ENCODE assay signal across 8 cellular contexts in the genomic region with DNA sequence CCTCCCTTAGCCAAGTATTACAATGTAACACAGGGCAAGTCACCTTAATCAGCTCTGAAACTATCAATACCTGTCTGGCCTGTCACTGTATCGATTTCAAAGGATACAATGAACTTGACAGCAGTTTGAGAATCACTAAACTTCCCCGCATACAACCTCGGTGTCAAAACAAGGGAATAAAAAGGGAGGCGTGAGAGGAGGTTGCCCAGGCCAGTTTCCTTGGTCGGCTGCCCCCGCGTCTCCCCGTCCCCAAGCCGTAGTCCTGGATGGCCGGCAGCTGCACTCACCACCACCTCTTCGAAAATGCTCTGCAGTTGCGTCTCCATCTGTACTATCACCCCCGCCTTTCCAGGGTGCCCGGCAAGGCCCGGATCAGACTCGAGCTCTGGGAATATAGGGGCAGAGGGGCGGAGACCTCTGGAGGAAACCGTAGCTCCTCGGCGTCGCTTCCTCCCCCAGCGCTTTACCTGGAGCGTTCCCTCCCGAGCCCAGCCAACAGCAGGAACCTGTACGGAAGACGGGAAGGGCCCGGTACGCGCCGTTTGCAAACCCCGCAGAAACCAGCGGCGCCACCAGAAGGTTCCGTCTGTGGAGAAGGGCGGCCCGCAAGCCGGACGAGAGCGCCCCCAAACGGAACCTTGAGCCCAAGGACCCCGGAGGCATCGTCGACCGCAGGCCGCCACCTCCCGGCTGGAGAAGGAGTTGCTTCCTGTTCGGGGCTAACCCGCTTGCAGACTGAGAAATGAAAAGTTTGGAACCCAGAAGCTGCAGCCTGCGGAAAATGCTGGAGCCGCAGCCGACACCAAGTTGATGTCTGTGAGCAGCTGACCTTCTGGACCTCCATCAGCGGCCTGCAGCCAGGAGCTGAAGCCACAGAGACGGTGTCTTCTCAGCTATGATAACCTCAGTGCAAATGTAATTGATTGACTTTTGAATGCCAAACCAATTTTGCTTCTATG. TPM values are rescaled to one million over a fixed set of nuclear protein-coding genes. Genes with fewer than 3 reads are reported as not detected.
DNase-seq lines count a peak whose midpoint lies in the region; ATAC-seq, FAIRE-seq and TF ChIP-seq lines count a peak whose summit lies in the region.

A gene with protein sequence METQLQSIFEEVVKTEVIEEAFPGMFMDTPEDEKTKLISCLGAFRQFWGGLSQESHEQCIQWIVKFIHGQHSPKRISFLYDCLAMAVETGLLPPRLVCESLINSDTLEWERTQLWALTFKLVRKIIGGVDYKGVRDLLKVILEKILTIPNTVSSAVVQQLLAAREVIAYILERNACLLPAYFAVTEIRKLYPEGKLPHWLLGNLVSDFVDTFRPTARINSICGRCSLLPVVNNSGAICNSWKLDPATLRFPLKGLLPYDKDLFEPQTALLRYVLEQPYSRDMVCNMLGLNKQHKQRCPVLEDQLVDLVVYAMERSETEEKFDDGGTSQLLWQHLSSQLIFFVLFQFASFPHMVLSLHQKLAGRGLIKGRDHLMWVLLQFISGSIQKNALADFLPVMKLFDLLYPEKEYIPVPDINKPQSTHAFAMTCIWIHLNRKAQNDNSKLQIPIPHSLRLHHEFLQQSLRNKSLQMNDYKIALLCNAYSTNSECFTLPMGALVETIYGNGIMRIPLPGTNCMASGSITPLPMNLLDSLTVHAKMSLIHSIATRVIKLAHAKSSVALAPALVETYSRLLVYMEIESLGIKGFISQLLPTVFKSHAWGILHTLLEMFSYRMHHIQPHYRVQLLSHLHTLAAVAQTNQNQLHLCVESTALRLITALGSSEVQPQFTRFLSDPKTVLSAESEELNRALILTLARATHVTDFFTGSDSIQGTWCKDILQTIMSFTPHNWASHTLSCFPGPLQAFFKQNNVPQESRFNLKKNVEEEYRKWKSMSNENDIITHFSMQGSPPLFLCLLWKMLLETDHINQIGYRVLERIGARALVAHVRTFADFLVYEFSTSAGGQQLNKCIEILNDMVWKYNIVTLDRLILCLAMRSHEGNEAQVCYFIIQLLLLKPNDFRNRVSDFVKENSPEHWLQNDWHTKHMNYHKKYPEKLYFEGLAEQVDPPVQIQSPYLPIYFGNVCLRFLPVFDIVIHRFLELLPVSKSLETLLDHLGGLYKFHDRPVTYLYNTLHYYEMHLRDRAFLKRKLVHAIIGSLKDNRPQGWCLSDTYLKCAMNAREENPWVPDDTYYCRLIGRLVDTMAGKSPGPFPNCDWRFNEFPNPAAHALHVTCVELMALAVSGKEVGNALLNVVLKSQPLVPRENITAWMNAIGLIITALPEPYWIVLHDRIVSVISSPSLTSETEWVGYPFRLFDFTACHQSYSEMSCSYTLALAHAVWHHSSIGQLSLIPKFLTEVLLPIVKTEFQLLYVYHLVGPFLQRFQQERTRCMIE (N-terminal part only) (minus strand): TSS at position 519 of the 959 bp plus-strand sequence. CDS start 193 bp downstream, at position 326.

- H3K9me3 Mint-ChIP-seq in CD4-positive, CD25-positive, alpha-beta regulatory T cell = peaks cover 0 to 2% (median 0%) of the 10 kb centered on the region in 7 donors

- H2AFZ ChIP-seq in HepG2 (ENCODE audit: low read length) = peak within 1 kb of the TSS; percentile 57

- in situ Hi-C loops in HepG2 (cut with HindIII; ENCODE audit: extremely low pct_ligation_motif_present, low pct_unique_long_range_greater_than_20kb) = no loop called here

- H3K27ac Mint-ChIP-seq in CD4-positive, CD25-positive, alpha-beta regulatory T cell = peak within 1 kb of the TSS; percentile 93 to 96 (median 95)

- H4K20me1 ChIP-seq in HepG2 (ENCODE audit: insufficient read depth, low read length) = no peaks in the 10 kb centered on the region

- H3K27ac ChIP-seq in CD4-positive, CD25-positive, alpha-beta regulatory T cell (ENCODE audit: insufficient read depth, low read length, poor library complexity, severe bottlenecking) = peak within 1 kb of the TSS; percentile 69
- peak within 1 kb of the TSS; percentile 82 for H3K27ac ChIP-seq in HepG2 (ENCODE audit: extremely low read length, insufficient read depth, low read length)

- peak in 1 of 2 experiments; percentile 87; a peak in 2 of 4 replicates for TF ChIP-seq EP300 in HepG2 (IDR thresholded peaks at IDR 0.05; ENCODE audit: low read depth in 2 of 2, low read length in 2 of 2)
- peak; percentile 66; the same call in 1 of the 2 replicates for TF ChIP-seq EP300 in HepG2 (CRISPR knock-in tag; IDR thresholded peaks at IDR 0.05; ENCODE audit: borderline replicate concordance)

- BruUV-seq in HepG2 (replicated peaks; lab: Mats Ljungman, UMichigan) = TSS peak; percentile 60

- peaks cover 15% of the 10 kb centered on the region for H3K36me3 Mint-ChIP-seq in CD4-positive, CD25-positive, alpha-beta regulatory T cell

- H3K9me3 ChIP-seq in CD4-positive, CD25-positive, alpha-beta regulatory T cell (ENCODE audit: control insufficient read depth in 2 of 2, low read length in 2 of 2) = no peaks in the 10 kb centered on the region
- no peaks in the 10 kb centered on the region for H3K9me3 ChIP-seq in HepG2 (ENCODE audit: low read length)

- CTCF ChIA-PET in HepG2 (lab: Yijun Ruan, JAX; ENCODE audit: low intra/inter-chr PET ratio, low total read pairs) = interaction anchor here (0.7 to 2.3 kb wide), 3 partner anchors 9 to 108 kb away, joined by 3 to 17 read pairs (median 6); a partner anchor contains a TSS

- POLR2A ChIA-PET in HepG2 (lab: Yijun Ruan, JAX) = interaction anchor here (0.5 to 3.1 kb wide), 18 partner anchors 9 to 1186 kb away, joined by 3 to 44 read pairs (median 4); a partner anchor contains a TSS

- WGBS in HepG2 (ENCODE audit: low lambda C conversion rate) = 2% methylated on average over 36 of the region's 53 CpGs

- peak; percentile 100 for TF ChIP-seq CTCF in HepG2 (CRISPR knock-in tag; IDR thresholded peaks at IDR 0.05)

- ATAC-seq in CD4-positive, CD25-positive, alpha-beta regulatory T cell (ENCODE audit: low read depth in 2 of 2) = peak; percentile 95 to 97
- peak; percentile 98 for ATAC-seq in GM19395 (IDR thresholded peaks at IDR 0.05; ENCODE audit: unreplicated experiment)
- ATAC-seq in HG03565 (IDR thresholded peaks at IDR 0.05; ENCODE audit: unreplicated experiment) = peak; percentile 93
- peak; percentile 98 for ATAC-seq in HepG2

- peaks cover 18 to 46% (median 31%) of the 10 kb centered on the region in 4 donors for H3K4me1 Mint-ChIP-seq in CD4-positive, CD25-positive, alpha-beta regulatory T cell

- H3K27me3 ChIP-seq in CD4-positive, CD25-positive, alpha-beta regulatory T cell (ENCODE audit: control insufficient read depth, insufficient read depth, low read length) = no peaks in the 10 kb centered on the region
- no peaks in the 10 kb centered on the region; a peak in 1 of 5 replicates for H3K27me3 ChIP-seq in HepG2 (ENCODE audit: control insufficient read depth in 1 of 2, insufficient read depth in 2 of 2, low read length in 2 of 2)

- peaks cover 6% of the 10 kb centered on the region for H3K27me3 Mint-ChIP-seq in CD4-positive, CD25-positive, alpha-beta regulatory T cell

- peaks cover 3% of the 10 kb centered on the region for H3K4me1 ChIP-seq in CD4-positive, CD25-positive, alpha-beta regulatory T cell (ENCODE audit: control insufficient read depth, insufficient read depth, low read length, poor library complexity, severe bottlenecking)
- H3K4me1 ChIP-seq in HepG2 (ENCODE audit: insufficient read depth, low read length) = peaks cover 44% of the 10 kb centered on the region

- TF ChIP-seq POLR2A in HepG2 (IDR thresholded peaks at IDR 0.05; ENCODE audit: insufficient read depth in 1 of 2, low read depth in 2 of 2, low read length in 2 of 2) = peak; percentile 86 to 88; a peak in 3 of 4 replicates

- peak; percentile 100 for TF ChIP-seq RAD21 in HepG2 (CRISPR knock-in tag; IDR thresholded peaks at IDR 0.05)

- H3K79me2 ChIP-seq in HepG2 (ENCODE audit: insufficient read depth, low read length) = peaks cover 16% of the 10 kb centered on the region

- peak; percentile 77 for FAIRE-seq in HepG2 (lab: Jason Lieb, UNC)

- peak within 1 kb of the TSS; percentile 95 for H3K4me3 ChIP-seq in CD4-positive, CD25-positive, alpha-beta regulatory T cell (ENCODE audit: low read depth, low read length)
- H3K4me3 ChIP-seq in HepG2 (replicated peaks in 1 of 3; ENCODE audit: insufficient read depth in 1 of 3, low read depth in 2 of 3, low read length in 3 of 3) = peak within 1 kb of the TSS; percentile 82 to 97 (median 85)

- peak; percentile 88 to 96 (median 93) for DNase-seq in CD4-positive, CD25-positive, alpha-beta regulatory T cell
- peak; percentile 91 for DNase-seq in NCI-H748 treated with DMSO at 0.1 percent for 48 hours (lab: John Stamatoyannopoulos, UW)
- DNase-seq in activated CD4-positive, alpha-beta T cell treated with anti-CD3 and anti-CD28 coated beads, Interleukin-2, amount 50 U/mL, for 4 hours = peak; percentile 93 to 95
- DNase-seq in dermis blood vessel endothelial cell = peak; percentile 97
- DNase-seq in HepG2 (ENCODE audit: low spot score) = peak; percentile 95
- DNase-seq in stimulated activated CD4-positive, alpha-beta T cell treated with anti-CD3 and anti-CD28 coated beads, Interleukin-4, amount 100 ng/mL, for 1 hour = peak; percentile 97

- H3K4me2 ChIP-seq in HepG2 (ENCODE audit: low read depth, low read length) = peak within 1 kb of the TSS; percentile 88

- H3K4me3 Mint-ChIP-seq in CD4-positive, CD25-positive, alpha-beta regulatory T cell = peak within 1 kb of the TSS; percentile 95 to 100 (median 98)

- peaks cover 31% of the 10 kb centered on the region for H3K36me3 ChIP-seq in CD4-positive, CD25-positive, alpha-beta regulatory T cell (ENCODE audit: control insufficient read depth, insufficient read depth, low read length)
- H3K36me3 ChIP-seq in HepG2 (replicated peaks in 1 of 2; ENCODE audit: control insufficient read depth in 1 of 2, insufficient read depth in 2 of 2, low read length in 2 of 2) = peaks cover 6 to 16% of the 10 kb centered on the region in 2 experiments

- peak within 1 kb of the TSS; percentile 83 for H3K9ac ChIP-seq in HepG2 (ENCODE audit: insufficient read depth, low read depth, low read length)

- intact Hi-C loops in HepG2 (cut with micrococcal nuclease; ENCODE audit: unreplicated experiment) = loop anchor here (2.0 to 10.0 kb wide), 2 partner anchors 113 to 239 kb away; no protein-coding TSS in a partner anchor

RNA-seq across cellular contexts. Expression of the gene that starts here (rescaled TPM):
- 60.6 TPM for total RNA-seq in CD4-positive, CD25-positive, alpha-beta regulatory T cell
- 10 to 100 TPM in 3 of 4 donors, 1 to 10 TPM in 1; 9.9 to 18.3 (median 13.4) TPM for polyA plus RNA-seq in CD4-positive, CD25-positive, alpha-beta regulatory T cell
- 44.6 and 47.1 TPM in 2 replicates for total RNA-seq in dermis blood vessel endothelial cell
- total RNA-seq in HepG2 (2016; rRNA removed; fragmentation: Illumina TruSeq; extraction: Trizol) = 30.0 and 34.9 TPM in 2 replicates
- total RNA-seq in HepG2 (2016; cell fraction: cytosol; rRNA removed; fragmentation: Illumina TruSeq; extraction: Trizol; ENCODE audit: low read depth) = 4.1 and 4.9 TPM in 2 replicates
- 29.8 and 33.9 TPM in 2 replicates for total RNA-seq in HepG2 (2016; cell fraction: insoluble cytoplasmic fraction; rRNA removed; fragmentation: Illumina TruSeq; extraction: Trizol)
- total RNA-seq in HepG2 (2016; cell fraction: membrane; rRNA removed; fragmentation: Illumina TruSeq; extraction: Trizol) = 7.5 and 7.8 TPM in 2 replicates
- 66.7 and 78.1 TPM in 2 replicates for total RNA-seq in HepG2 (2016; cell fraction: nucleus; rRNA removed; fragmentation: Illumina TruSeq; extraction: Trizol)
- 40.9 and 50.5 TPM in 2 replicates for polyA plus RNA-seq in HepG2 (2011; rRNA removed)
- 15.3 and 20.2 TPM in 2 replicates for polyA plus RNA-seq in HepG2 (2011; cell fraction: cytosol; rRNA removed)
- 94.8 and 97.3 TPM in 2 replicates for polyA plus RNA-seq in HepG2 (2011; cell fraction: nucleus; rRNA removed)
- polyA plus RNA-seq in HepG2 (2012) = 21.5 and 23.7 TPM in 2 replicates
- 0.52 and 0.68 TPM in 2 replicates for polyA plus RNA-seq in HepG2 (2016; cell fraction: cytosol; fragmentation: Illumina TruSeq; extraction: Trizol; ENCODE audit: low read depth)
- 16.2 TPM in 2 replicates for polyA plus RNA-seq in HepG2 (2016; cell fraction: insoluble cytoplasmic fraction; fragmentation: Illumina TruSeq; extraction: Trizol; ENCODE audit: low read depth)
- 1.6 and 1.9 TPM in 2 replicates for polyA plus RNA-seq in HepG2 (2016; cell fraction: membrane; fragmentation: Illumina TruSeq; extraction: Trizol; ENCODE audit: low read depth)
- 76.5 and 79.3 TPM in 2 replicates for polyA plus RNA-seq in HepG2 (2016; cell fraction: nucleus; fragmentation: Illumina TruSeq; extraction: Trizol; ENCODE audit: insufficient read depth, low read depth)
- 13.4 and 37.5 TPM in 2 replicates for polyA minus RNA-seq in HepG2 (2011; rRNA and poly(A)+ RNA removed; ENCODE audit: low replicate concordance)
- polyA minus RNA-seq in HepG2 (2011; cell fraction: cytosol; rRNA and poly(A)+ RNA removed) = 23.4 and 24.8 TPM in 2 replicates
- polyA minus RNA-seq in HepG2 (2011; cell fraction: nucleus; rRNA and poly(A)+ RNA removed) = 152 and 168 TPM in 2 replicates

Comparison
In these comparisons a context has a peak if more than half of its experiments do, and no peak if none do; other contexts are left out.
1. Peak in every context shown above with its lines: DNase-seq, ATAC-seq, H3K4me3 ChIP-seq and H3K27ac ChIP-seq.